8 cellular contexts compared by ENCODE assay signal in genomic region chr12:132761032-132761910, GRCh38. TPM values are rescaled to one million over a fixed set of nuclear protein-coding genes. Genes with fewer than 3 reads are reported as not detected.
A peak's percentile ranks its signal among the peaks of the same experiment; 100 is the strongest.
DNase-seq lines count a peak whose midpoint lies in the region; ATAC-seq and TF ChIP-seq lines count a peak whose summit lies in the region.

Gene ANKLE2, minus strand, starts transcription at chr12:132761832. Its CDS starts 34 bp downstream, at chr12:132761798.

- peak; percentile 60 for DNase-seq in NCI-H748 (lab: John Stamatoyannopoulos, UW; ENCODE audit: unreplicated experiment)
- DNase-seq in NCI-H748 treated with DMSO at 0.1 percent for 48 hours (lab: John Stamatoyannopoulos, UW): no peak
- peak; percentile 73 for DNase-seq in NCI-H2227 (lab: John Stamatoyannopoulos, UW; ENCODE audit: unreplicated experiment)
- DNase-seq in activated CD8-positive, alpha-beta memory T cell treated with anti-CD3 and anti-CD28 coated beads for 24 hours: peak; percentile 82
- DNase-seq in effector memory CD8-positive, alpha-beta T cell: peak; percentile 44 to 50 (median 49)
- peak in 1 of 2 experiments; percentile 70 for DNase-seq in mesothelial cell of epicardium (ENCODE audit: low spot score in 2 of 2, unreplicated experiment in 2 of 2)
- DNase-seq in stimulated activated CD8-positive, alpha-beta memory T cell treated with anti-CD3 and anti-CD28 coated beads, Interleukin-15, amount 100 ng/mL, for 48 hours (ENCODE audit: low read depth in 2 of 2): peak; percentile 53 to 73

- no peaks in the 10 kb centered on the region for H3K9me3 Mint-ChIP-seq in effector memory CD8-positive, alpha-beta T cell
- no peaks in the 10 kb centered on the region for H3K9me3 Mint-ChIP-seq in mesothelial cell of epicardium

- no peaks in the 10 kb centered on the region for H3K27me3 Mint-ChIP-seq in effector memory CD8-positive, alpha-beta T cell
- no peaks in the 10 kb centered on the region for H3K27me3 Mint-ChIP-seq in mesothelial cell of epicardium (ENCODE audit: low read depth)

- peak within 1 kb of the TSS; percentile 83 to 91 for H3K4me3 Mint-ChIP-seq in effector memory CD8-positive, alpha-beta T cell
- H3K4me3 Mint-ChIP-seq in mesothelial cell of epicardium: peak within 1 kb of the TSS; percentile 89

- peak; percentile 12 for ATAC-seq in HG02798 (IDR thresholded peaks at IDR 0.05; ENCODE audit: poor library complexity, unreplicated experiment)
- ATAC-seq in effector memory CD8-positive, alpha-beta T cell (replicated peaks): peak; percentile 54

- H3K27ac Mint-ChIP-seq in effector memory CD8-positive, alpha-beta T cell: peak within 1 kb of the TSS; percentile 94 to 96
- peak within 1 kb of the TSS; percentile 97 for H3K27ac Mint-ChIP-seq in mesothelial cell of epicardium

- no peak for TF ChIP-seq CTCF in mesothelial cell of epicardium (IDR thresholded peaks at IDR 0.05; ENCODE audit: unreplicated experiment)

- H3K4me1 Mint-ChIP-seq in effector memory CD8-positive, alpha-beta T cell (ENCODE audit: low read depth in 2 of 2): peaks cover 12 to 23% of the 10 kb centered on the region in 2 donors
- peaks cover 12% of the 10 kb centered on the region for H3K4me1 Mint-ChIP-seq in mesothelial cell of epicardium

- H3K36me3 Mint-ChIP-seq in effector memory CD8-positive, alpha-beta T cell (ENCODE audit: insufficient read depth): peaks cover 40% of the 10 kb centered on the region
- peaks cover 4% of the 10 kb centered on the region for H3K36me3 Mint-ChIP-seq in mesothelial cell of epicardium

RNA-seq across cellular contexts. Expression of gene ANKLE2, which starts in this region (rescaled TPM):
- 89.8 to 98.9 TPM (median 93.8 TPM) in 3 replicates for total RNA-seq in mesothelial cell of epicardium
